ENCODE assay signal across 22 cellular contexts in the genomic region with DNA sequence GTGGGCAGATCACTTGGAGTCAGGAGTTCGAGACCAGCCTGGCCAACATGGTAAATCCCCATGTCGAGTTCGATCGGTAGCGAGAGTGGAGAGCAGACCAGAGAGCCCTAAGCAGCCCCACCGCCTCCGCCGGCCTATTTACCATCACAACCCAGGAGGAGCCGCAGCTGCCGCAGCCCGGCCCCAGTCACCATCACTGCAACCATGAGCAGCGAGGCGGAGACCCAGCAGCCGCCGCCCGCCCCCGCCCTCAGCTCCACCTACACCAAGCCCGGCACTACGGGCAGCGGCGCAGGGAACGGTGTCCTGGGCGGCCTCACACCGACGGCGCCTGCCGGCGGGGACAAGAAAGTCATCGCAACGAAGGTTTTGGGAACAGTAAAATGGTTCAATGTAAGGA.
"Had no signal": no experiment of that assay in that cellular context is flagged by ENCODE, and none has a peak within 500 bp of the region (broad histone marks: within the 10 kb centered on the region; RNA-seq: fewer than 3 reads in every experiment).

No MANE protein-coding gene starts in this region.

- ATAC-seq: gastrocnemius medialis; heart right ventricle; left cardiac atrium; naive thymus-derived CD4-positive, alpha-beta T cell; right cardiac atrium; stimulated activated effector memory CD8-positive, alpha-beta T cell treated with anti-CD3 and anti-CD28 coated beads, Interleukin-12 subunit alpha, Interleukin-12 subunit beta, amount 100 ng/mL, for 72 hours; stimulated activated naive CD8-positive, alpha-beta T cell treated with anti-CD3 and anti-CD28 coated beads, Interleukin-15, Interleukin-2, amounts not matched to agents 100 U/mL and 50 U/mL, for 24 hours had no signal

- H3K9me3 ChIP-seq: esophagus muscularis mucosa, gastrocnemius medialis, heart right ventricle, neutrophil, tibial nerve had no signal

- H3K27me3 ChIP-seq: dorsolateral prefrontal cortex, esophagus muscularis mucosa, gastrocnemius medialis had no signal

- H3K4me2 ChIP-seq: smooth muscle cell had no signal

- H3K4me1 ChIP-seq: tibial nerve had no signal

- DNase-seq: central memory CD4-positive, alpha-beta T cell; cortex of kidney; dorsolateral prefrontal cortex; effector memory CD4-positive, alpha-beta T cell; gastrocnemius medialis; heart right ventricle; hypothalamus; immature natural killer cell; left cardiac atrium; mesendoderm; naive thymus-derived CD4-positive, alpha-beta T cell; nephron progenitor cell; posterior cingulate gyrus; right cardiac atrium; stimulated activated CD4-positive, alpha-beta T cell treated with anti-CD3 and anti-CD28 coated beads, Interleukin-2, amount 100 ng/mL, for 48 hours; stimulated activated naive CD8-positive, alpha-beta T cell treated with anti-CD3 and anti-CD28 coated beads, Interleukin-15, Interleukin-2, amounts not matched to agents 100 U/mL and 50 U/mL, for 24 hours had no signal

- H3K36me3 ChIP-seq: esophagus muscularis mucosa, gastrocnemius medialis, heart right ventricle, neutrophil, tibial nerve had no signal

- H3K27ac ChIP-seq: dorsolateral prefrontal cortex, epithelial cell of prostate, esophagus muscularis mucosa, gastrocnemius medialis, heart right ventricle, neutrophil, tibial nerve had no signal

- H3K4me3 ChIP-seq: dorsolateral prefrontal cortex, esophagus muscularis mucosa, gastrocnemius medialis, heart right ventricle, smooth muscle cell, tibial nerve had no signal
